ENCODE assay signal across 1 cellular context in genomic region chr11:2911088-2912037, GRCh38.
TF ChIP-seq lines count a peak whose summit lies in the region.

No MANE protein-coding gene starts in this region.

TF ChIP-seq in SK-N-SH, 30 proteins besides CTCF, POLR2A, EP300 and RAD21 (continued from another document):
- TF ChIP-seq ZBTB33 (IDR thresholded peaks at IDR 0.05; ENCODE audit: borderline replicate concordance, low read depth) (no peak), MAX (IDR thresholded peaks at IDR 0.05; ENCODE audit: low read depth) (no peak)
